Comparison of ENCODE assay signal across 26 cellular contexts in the genomic region with DNA sequence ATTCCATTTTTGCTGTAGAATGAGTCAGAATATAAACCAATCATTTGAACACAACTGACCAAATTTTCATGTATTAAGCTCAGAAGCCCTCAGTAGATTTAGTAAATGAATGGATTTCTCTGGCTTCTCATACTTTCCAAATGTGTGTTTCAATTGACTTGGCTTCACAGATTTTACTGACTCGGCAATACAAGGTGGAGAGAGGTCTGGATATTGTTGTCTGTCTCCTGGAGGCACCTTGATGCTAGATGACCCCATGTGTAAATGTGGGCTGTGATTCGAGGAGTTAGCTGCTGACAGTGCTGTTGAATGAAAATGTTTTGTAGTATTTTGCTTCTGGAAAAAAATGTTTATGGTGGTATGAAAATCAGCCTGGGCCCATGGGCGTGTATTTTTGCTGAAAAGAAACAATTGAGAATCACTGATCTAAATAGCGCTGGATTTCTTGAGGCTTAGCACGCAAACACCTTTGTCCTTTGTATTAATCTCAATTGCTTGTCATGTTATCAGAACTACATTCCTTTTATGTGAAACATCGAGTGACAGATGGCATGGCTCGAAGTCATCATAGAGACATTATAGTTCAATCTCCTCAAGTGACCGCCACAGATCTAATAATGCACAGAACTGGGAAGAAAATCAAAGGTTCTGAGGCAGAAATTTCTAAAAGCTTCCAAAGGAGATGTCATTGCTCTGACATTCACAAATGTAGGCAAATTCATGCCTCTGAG.
"Had no signal": no experiment of that assay in that cellular context is flagged by ENCODE, and none has a peak within 500 bp of the region (broad histone marks: within the 10 kb centered on the region; RNA-seq: fewer than 3 reads in every experiment).

No MANE protein-coding gene starts in this region.

- FAIRE-seq: RCC 7860, TTC549 had no signal

- ATAC-seq: activated T-helper 17 cell treated with anti-CD3 and anti-CD28 coated beads, Interleukin-2, amount 50 U/mL, for 72 hours; PC-3; T-cell had no signal

- DNase-seq: activated B cell treated with CpG ODN at 0.5 μM for 24 hours; activated CD4-positive, alpha-beta memory T cell treated with anti-CD3 and anti-CD28 coated beads, Interleukin-2, amount 10 ng/mL, durations not matched to agents 7 days and 5 days; activated CD4-positive, alpha-beta T cell treated with anti-CD3 and anti-CD28 coated beads for 1 hour; activated CD4-positive, alpha-beta T cell treated with anti-CD3 and anti-CD28 coated beads, Interleukin-2, amount 50 U/mL, for 1 hour; activated gamma-delta T cell; activated naive CD4-positive, alpha-beta T cell treated with anti-CD3 and anti-CD28 coated beads, Interleukin-2, amount 10 ng/mL, durations not matched to agents 7 days and 5 days; activated naive CD8-positive, alpha-beta T cell treated with anti-CD3 and anti-CD28 coated beads for 36 hours; activated T-cell treated with anti-CD3 and anti-CD28 coated beads for 4 hours; activated T-cell treated with anti-CD3 and anti-CD28 coated beads, Interleukin-2, amount 50 U/mL, for 48 hours; Karpas-422; MM.1S; NCI-H1105; NCI-H1436; NCI-H1694 treated with DMSO at 0.1 percent for 48 hours; NCI-H2029 treated with DMSO at 0.1 percent for 48 hours; NCI-H345; NCI-H510A; NCI-H526 treated with DMSO at 0.1 percent for 48 hours; PC-3; T-cell; T-helper 2 cell; T1000 had no signal

- H3K4me3 ChIP-seq: SK-N-MC had no signal

- H3K27ac ChIP-seq: SK-N-MC had no signal
